In the genomic region with DNA sequence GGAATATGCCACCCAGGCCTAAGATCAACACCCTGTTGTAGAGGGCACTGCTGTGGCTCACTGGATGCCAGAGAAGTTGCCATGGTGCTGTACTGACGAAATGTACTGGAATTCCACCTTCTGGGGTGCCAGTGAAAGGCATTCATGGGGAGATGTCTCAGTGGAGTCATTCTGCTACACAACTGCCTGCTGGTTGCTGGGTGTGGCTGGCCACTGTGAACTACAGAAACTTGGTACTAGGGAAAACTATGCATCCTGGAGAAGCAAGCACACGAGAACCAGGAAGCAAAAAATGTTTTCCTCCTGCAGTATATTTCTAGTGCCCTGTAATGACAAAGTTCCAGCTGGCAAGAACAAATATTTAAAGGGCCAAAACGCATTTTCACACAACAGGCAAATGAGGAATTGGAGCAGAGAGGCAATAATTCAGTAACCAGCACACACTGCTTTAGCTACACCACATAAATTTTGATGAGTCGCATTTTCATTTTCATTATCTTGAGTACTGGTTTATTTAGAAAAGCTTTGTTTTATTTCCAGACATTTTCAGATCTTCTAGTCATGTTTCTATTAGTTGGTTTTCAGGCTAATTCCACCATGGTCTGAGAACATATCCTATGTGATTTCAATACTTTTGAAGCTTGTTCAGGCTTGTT, we compare ENCODE assay signal across 17 cellular contexts. TPM values are rescaled to one million over a fixed set of nuclear protein-coding genes. Genes with fewer than 3 reads are reported as not detected.
A peak's percentile ranks its signal among the peaks of the same experiment; 100 is the strongest.
DNase-seq lines count a peak whose midpoint lies in the region; ATAC-seq and TF ChIP-seq lines count a peak whose summit lies in the region.
"Had no signal": no experiment of that assay in that cellular context is flagged by ENCODE, and none has a peak within 500 bp of the region (broad histone marks: within the 10 kb centered on the region; RNA-seq: fewer than 3 reads in every experiment).

No MANE protein-coding gene starts in this region.

- POLR2A ChIA-PET in SK-N-SH (lab: Yijun Ruan, JAX) = no interaction called here

- H4K20me1 ChIP-seq in SK-N-SH (ENCODE audit: insufficient read depth) = no peaks in the 10 kb centered on the region

- H3K9me2 ChIP-seq in SK-N-SH = no peaks in the 10 kb centered on the region

- no peak for TF ChIP-seq EP300 in SK-N-SH (IDR thresholded peaks at IDR 0.05; ENCODE audit: borderline replicate concordance in 1 of 2, low read depth in 1 of 2, low read length in 1 of 2)

- H3K27me3 ChIP-seq in SK-N-SH (ENCODE audit: insufficient read depth) = no peaks in the 10 kb centered on the region
- H3K27me3 ChIP-seq: esophagus muscularis mucosa, hepatocyte had no signal

- H3K4me1 ChIP-seq in SK-N-SH (ENCODE audit: control insufficient read depth in 1 of 2, insufficient read depth in 2 of 2, low read depth in 1 of 2, low read length in 1 of 2) = no peaks in the 10 kb centered on the region
- H3K4me1 ChIP-seq: esophagus muscularis mucosa had no signal

- no peak overlapping the region for H3K4me3 ChIP-seq in SK-N-SH (ENCODE audit: low read depth in 2 of 2, low read length in 1 of 2)
- H3K4me3 ChIP-seq: esophagus muscularis mucosa, hepatocyte had no signal

- H2AFZ ChIP-seq in SK-N-SH (ENCODE audit: low read depth) = 0 out of 2 replicates have a peak overlapping the region, but pooled peaks have one; percentile 47
- H2AFZ ChIP-seq: hepatocyte had no signal

- 59% methylated on average over 3 of the region's 4 CpGs for WGBS in SK-N-SH (ENCODE audit: low lambda C conversion rate)

- ATAC-seq in SK-N-SH treated with all-trans-retinoic acid at 6 μM for 48 hours = no peak
- ATAC-seq: left lobe of liver had no signal

- H3K79me2 ChIP-seq in SK-N-SH (ENCODE audit: insufficient read depth) = no peaks in the 10 kb centered on the region
- H3K79me2 ChIP-seq: hepatocyte had no signal

- CTCF ChIA-PET in SK-N-SH (lab: Yijun Ruan, JAX) = interaction anchor here (2.1 to 2.8 kb wide), 2 partner anchors 13 to 16 kb away, joined by 5 to 8 read pairs; no protein-coding TSS in a partner anchor

- H3F3A ChIP-seq in SK-N-SH (replicated peaks; ENCODE audit: insufficient read depth) = no peaks in the 10 kb centered on the region

- H3K4me2 ChIP-seq in SK-N-SH = no peak overlapping the region
- H3K4me2 ChIP-seq: hepatocyte had no signal

- no peak overlapping the region for H3K9ac ChIP-seq in SK-N-SH

- DNase-seq in SK-N-SH (no peak), RPMI8226 (peak; percentile 25), kidney tubule cell (ENCODE audit: low spot score) (peak; percentile 73), NCI-H1105 (lab: John Stamatoyannopoulos, UW) (no peak), NCI-H345 treated with DMSO at 0.1 percent for 48 hours (lab: John Stamatoyannopoulos, UW; ENCODE audit: unreplicated experiment) (no peak), ureter (ENCODE audit: low spot score) (no peak)
- no peak for DNase-seq in activated naive CD4-positive, alpha-beta T cell (lab: John Stamatoyannopoulos, UW)
- DNase-seq: activated CD4-positive, alpha-beta T cell treated with anti-CD3 and anti-CD28 coated beads, Interleukin-2, amount 10 ng/mL, durations not matched to agents 7 days and 5 days; activated T-cell treated with anti-CD3 and anti-CD28 coated beads, Interleukin-2, amount 50 U/mL, for 24 hours; NCI-H524 treated with DMSO at 0.1 percent for 48 hours; nephron progenitor cell; Right ventricle myocardium superior had no signal

- no peak overlapping the region for H3K27ac ChIP-seq in SK-N-SH (ENCODE audit: low read depth in 2 of 2, low read length in 1 of 2)
- H3K27ac ChIP-seq: 22Rv1, esophagus muscularis mucosa, hepatocyte had no signal

- no peaks in the 10 kb centered on the region for H3K9me3 ChIP-seq in SK-N-SH

- no peak for TF ChIP-seq CTCF in SK-N-SH (IDR thresholded peaks at IDR 0.05)

- TF ChIP-seq RAD21 in SK-N-SH (IDR thresholded peaks at IDR 0.05; ENCODE audit: low read length) = no peak

- H3K36me3 ChIP-seq in SK-N-SH (replicated peaks in 1 of 2; ENCODE audit: control insufficient read depth in 1 of 2, insufficient read depth in 2 of 2, low read length in 1 of 2) = no peaks in the 10 kb centered on the region
- H3K36me3 ChIP-seq: esophagus muscularis mucosa had no signal

TF ChIP-seq in SK-N-SH, 30 proteins besides CTCF, POLR2A, EP300 and RAD21 (continues in another document):
- no peak for TF ChIP-seq FOSL2 (IDR thresholded peaks at IDR 0.05; ENCODE audit: borderline replicate concordance, low read depth)
- no peak for TF ChIP-seq TCF12 (IDR thresholded peaks at IDR 0.05)
- TF ChIP-seq EZH2phosphoT487 (IDR thresholded peaks at IDR 0.05; ENCODE audit: borderline replicate concordance, low read depth) = no peak
- TF ChIP-seq, protein P1, sequence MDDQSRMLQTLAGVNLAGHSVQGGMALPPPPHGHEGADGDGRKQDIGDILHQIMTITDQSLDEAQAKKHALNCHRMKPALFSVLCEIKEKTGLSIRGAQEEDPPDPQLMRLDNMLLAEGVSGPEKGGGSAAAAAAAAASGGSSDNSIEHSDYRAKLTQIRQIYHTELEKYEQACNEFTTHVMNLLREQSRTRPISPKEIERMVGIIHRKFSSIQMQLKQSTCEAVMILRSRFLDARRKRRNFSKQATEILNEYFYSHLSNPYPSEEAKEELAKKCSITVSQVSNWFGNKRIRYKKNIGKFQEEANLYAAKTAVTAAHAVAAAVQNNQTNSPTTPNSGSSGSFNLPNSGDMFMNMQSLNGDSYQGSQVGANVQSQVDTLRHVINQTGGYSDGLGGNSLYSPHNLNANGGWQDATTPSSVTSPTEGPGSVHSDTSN (IDR thresholded peaks at IDR 0.05) = no peak
- TF ChIP-seq, protein P2, sequence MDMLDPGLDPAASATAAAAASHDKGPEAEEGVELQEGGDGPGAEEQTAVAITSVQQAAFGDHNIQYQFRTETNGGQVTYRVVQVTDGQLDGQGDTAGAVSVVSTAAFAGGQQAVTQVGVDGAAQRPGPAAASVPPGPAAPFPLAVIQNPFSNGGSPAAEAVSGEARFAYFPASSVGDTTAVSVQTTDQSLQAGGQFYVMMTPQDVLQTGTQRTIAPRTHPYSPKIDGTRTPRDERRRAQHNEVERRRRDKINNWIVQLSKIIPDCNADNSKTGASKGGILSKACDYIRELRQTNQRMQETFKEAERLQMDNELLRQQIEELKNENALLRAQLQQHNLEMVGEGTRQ (IDR thresholded peaks at IDR 0.05; ENCODE audit: borderline replicate concordance, low read depth, low read length) = no peak
- no peak for TF ChIP-seq MEF2A (IDR thresholded peaks at IDR 0.05; ENCODE audit: borderline replicate concordance, low read depth)
- TF ChIP-seq GABPA (IDR thresholded peaks at IDR 0.05; ENCODE audit: low read depth) = no peak
- TF ChIP-seq FOXM1 (IDR thresholded peaks at IDR 0.05; ENCODE audit: low read depth) = no peak

TF ChIP-seq in SK-N-SH treated with all-trans-retinoic acid at 6 μM for 48 hours, 23 proteins besides CTCF, POLR2A, EP300 and RAD21 (continues in another document):
- TF ChIP-seq, protein P3, sequence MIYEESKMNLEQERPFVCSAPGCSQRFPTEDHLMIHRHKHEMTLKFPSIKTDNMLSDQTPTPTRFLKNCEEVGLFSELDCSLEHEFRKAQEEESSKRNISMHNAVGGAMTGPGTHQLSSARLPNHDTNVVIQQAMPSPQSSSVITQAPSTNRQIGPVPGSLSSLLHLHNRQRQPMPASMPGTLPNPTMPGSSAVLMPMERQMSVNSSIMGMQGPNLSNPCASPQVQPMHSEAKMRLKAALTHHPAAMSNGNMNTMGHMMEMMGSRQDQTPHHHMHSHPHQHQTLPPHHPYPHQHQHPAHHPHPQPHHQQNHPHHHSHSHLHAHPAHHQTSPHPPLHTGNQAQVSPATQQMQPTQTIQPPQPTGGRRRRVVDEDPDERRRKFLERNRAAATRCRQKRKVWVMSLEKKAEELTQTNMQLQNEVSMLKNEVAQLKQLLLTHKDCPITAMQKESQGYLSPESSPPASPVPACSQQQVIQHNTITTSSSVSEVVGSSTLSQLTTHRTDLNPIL (CRISPR knock-in tag; IDR thresholded peaks at IDR 0.05; ENCODE audit: low read depth) = no peak
- no peak for TF ChIP-seq GLIS3 (CRISPR knock-in tag; IDR thresholded peaks at IDR 0.05)
- TF ChIP-seq ZNF8 (CRISPR knock-in tag; IDR thresholded peaks at IDR 0.05) = no peak
- no peak for TF ChIP-seq ZFP30 (CRISPR knock-in tag; IDR thresholded peaks at IDR 0.05)
- TF ChIP-seq OSR1 (CRISPR knock-in tag; IDR thresholded peaks at IDR 0.05) = no peak
- no peak for TF ChIP-seq RARB (CRISPR knock-in tag; IDR thresholded peaks at IDR 0.05)
- no peak for TF ChIP-seq ZC3H10 (CRISPR knock-in tag; IDR thresholded peaks at IDR 0.05)
- no peak for TF ChIP-seq CSDC2 (CRISPR knock-in tag; IDR thresholded peaks at IDR 0.05)
- no peak for TF ChIP-seq BACH2 (CRISPR knock-in tag; IDR thresholded peaks at IDR 0.05; ENCODE audit: borderline replicate concordance)
- TF ChIP-seq, protein P4, sequence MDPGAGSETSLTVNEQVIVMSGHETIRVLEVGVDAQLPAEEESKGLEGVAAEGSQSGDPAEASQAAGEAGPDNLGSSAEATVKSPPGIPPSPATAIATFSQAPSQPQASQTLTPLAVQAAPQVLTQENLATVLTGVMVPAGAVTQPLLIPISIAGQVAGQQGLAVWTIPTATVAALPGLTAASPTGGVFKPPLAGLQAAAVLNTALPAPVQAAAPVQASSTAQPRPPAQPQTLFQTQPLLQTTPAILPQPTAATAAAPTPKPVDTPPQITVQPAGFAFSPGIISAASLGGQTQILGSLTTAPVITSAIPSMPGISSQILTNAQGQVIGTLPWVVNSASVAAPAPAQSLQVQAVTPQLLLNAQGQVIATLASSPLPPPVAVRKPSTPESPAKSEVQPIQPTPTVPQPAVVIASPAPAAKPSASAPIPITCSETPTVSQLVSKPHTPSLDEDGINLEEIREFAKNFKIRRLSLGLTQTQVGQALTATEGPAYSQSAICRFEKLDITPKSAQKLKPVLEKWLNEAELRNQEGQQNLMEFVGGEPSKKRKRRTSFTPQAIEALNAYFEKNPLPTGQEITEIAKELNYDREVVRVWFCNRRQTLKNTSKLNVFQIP (CRISPR knock-in tag; IDR thresholded peaks at IDR 0.05; ENCODE audit: borderline replicate concordance, low read depth) = no peak

RNA-seq across cellular contexts. Expression of a gene that starts 18.3 kb away (rescaled TPM):
- 2.7 and 3.5 TPM in 2 replicates for polyA plus RNA-seq in SK-N-SH (2012; rRNA removed)
- polyA plus RNA-seq in SK-N-SH (2012; cell fraction: cytosol; rRNA removed) = 2.4 and 2.8 TPM in 2 replicates
- polyA plus RNA-seq in SK-N-SH (2012; cell fraction: nucleus; rRNA removed) = 6.6 and 13.1 TPM in 2 replicates
- total RNA-seq in ureter = 36.0 TPM

Comparison
In these comparisons a context has a peak if more than half of its experiments do, and no peak if none do; other contexts are left out.
1. DNase-seq: peak in RPMI8226 (single experiment) and kidney tubule cell (single experiment); none in SK-N-SH (single experiment), NCI-H1105 (single experiment), NCI-H345 treated with DMSO at 0.1 percent for 48 hours (single experiment), ureter (single experiment) and activated naive CD4-positive, alpha-beta T cell (0 of 4).